Comparison of ENCODE assay signal across 15 cellular contexts in genomic region chr7:2412587-2413201, GRCh38. TPM values are rescaled to one million over a fixed set of nuclear protein-coding genes. Genes with fewer than 3 reads are reported as not detected.
A peak's percentile ranks its signal among the peaks of the same experiment; 100 is the strongest.
DNase-seq lines count a peak whose midpoint lies in the region; ATAC-seq and TF ChIP-seq lines count a peak whose summit lies in the region.
"Had no signal": no experiment of that assay in that cellular context is flagged by ENCODE, and none has a peak within 500 bp of the region (broad histone marks: within the 10 kb centered on the region; RNA-seq: fewer than 3 reads in every experiment).

No MANE protein-coding gene starts in this region.

- H3K27me3 Mint-ChIP-seq in activated T-helper 2 cell treated with anti-CD3 and anti-CD28 coated beads, Interferon-gamma antibody, Interleukin-2, Interleukin-4, amounts not matched to agents 10 μg/mL and 5 μg/mL and 100 μg/mL, durations not matched to agents 14 hours and 24 hours and 36 hours (ENCODE audit: low read depth), result no peaks in the 10 kb centered on the region
- peaks cover 8 to 16% (median 9%) of the 10 kb centered on the region in 3 donors for H3K27me3 Mint-ChIP-seq in immature natural killer cell (ENCODE audit: low read depth in 3 of 3)
- H3K27me3 Mint-ChIP-seq: activated B cell treated with CpG ODN at 0.5 μM for 24 hours had no signal

- H3K27ac ChIP-seq in GM23248 (no peak overlapping the region), stomach (peak overlapping the region; percentile 37 to 75 (median 69))
- H3K27ac ChIP-seq: SK-N-MC had no signal

- H3K9me3 Mint-ChIP-seq in activated T-helper 2 cell treated with anti-CD3 and anti-CD28 coated beads, Interferon-gamma antibody, Interleukin-2, Interleukin-4, amounts not matched to agents 10 μg/mL and 5 μg/mL and 100 μg/mL, durations not matched to agents 14 hours and 24 hours and 36 hours, result no peaks in the 10 kb centered on the region
- H3K9me3 Mint-ChIP-seq in immature natural killer cell, result no peaks in the 10 kb centered on the region
- H3K9me3 Mint-ChIP-seq: activated B cell treated with CpG ODN at 0.5 μM for 24 hours had no signal

- intact Hi-C loops in activated T-helper 2 cell treated with anti-CD3 and anti-CD28 coated beads, Interferon-gamma antibody, Interleukin-2, Interleukin-4, amounts not matched to agents 10 μg/mL and 5 μg/mL and 100 μg/mL, durations not matched to agents 14 hours and 24 hours and 36 hours (cut with micrococcal nuclease), result no loop called here
- intact Hi-C loops in stomach (cut with DNase I; ENCODE audit: low total_unique reads), result no loop called here

- in situ Hi-C loops in GM23248 (cut with MboI), result no loop called here

- H3K4me3 ChIP-seq in GM23248 (no peak overlapping the region), stomach (no peak overlapping the region)
- H3K4me3 ChIP-seq: SK-N-MC had no signal

- H3K9me3 ChIP-seq in GM23248 (ENCODE audit: low read depth) (no peaks in the 10 kb centered on the region), stomach (no peaks in the 10 kb centered on the region)

- H3K4me1 Mint-ChIP-seq in activated T-helper 2 cell treated with anti-CD3 and anti-CD28 coated beads, Interferon-gamma antibody, Interleukin-2, Interleukin-4, amounts not matched to agents 10 μg/mL and 5 μg/mL and 100 μg/mL, durations not matched to agents 14 hours and 24 hours and 36 hours (ENCODE audit: low read depth), result peaks cover 62% of the 10 kb centered on the region
- peaks cover 93 to 97% of the 10 kb centered on the region in 2 donors for H3K4me1 Mint-ChIP-seq in immature natural killer cell

- no peak for TF ChIP-seq POLR2A in stomach (IDR thresholded peaks at IDR 0.05)

- no peak for ATAC-seq in omental fat pad (ENCODE audit: low FRiP score)
- ATAC-seq: stimulated activated naive CD8-positive, alpha-beta T cell treated with anti-CD3 and anti-CD28 coated beads, Interleukin-15, Interleukin-2, amounts not matched to agents 100 U/mL and 50 U/mL, for 24 hours had no signal

- no peaks in the 10 kb centered on the region for H3K36me3 ChIP-seq in GM23248 (ENCODE audit: low read depth)
- no peaks in the 10 kb centered on the region for H3K36me3 ChIP-seq in stomach

- H3K4me1 ChIP-seq in GM23248 (ENCODE audit: insufficient read depth), result peaks cover 29% of the 10 kb centered on the region
- H3K4me1 ChIP-seq in stomach, result peaks cover 21 to 70% (median 53%) of the 10 kb centered on the region in 4 donors

- H3K9me2 ChIP-seq in GM23248 (ENCODE audit: insufficient read depth), result no peaks in the 10 kb centered on the region

- TF ChIP-seq CTCF in stomach (IDR thresholded peaks at IDR 0.05) (no peak), omental fat pad (IDR thresholded peaks at IDR 0.05) (no peak)

- no peak overlapping the region for H2AFZ ChIP-seq in GM23248

- H3K4me2 ChIP-seq in GM23248 (ENCODE audit: unreplicated experiment), result no peak overlapping the region

- peak; percentile 31 for DNase-seq in GM23248
- no peak for DNase-seq in activated T-helper 2 cell treated with anti-CD3 and anti-CD28 coated beads, Interferon-gamma antibody, Interleukin-2, Interleukin-4, amounts not matched to agents 10 μg/mL and 5 μg/mL and 100 μg/mL, durations not matched to agents 14 hours and 24 hours and 36 hours (ENCODE audit: low spot score)
- no peak for DNase-seq in immature natural killer cell
- DNase-seq in stomach, result no peak
- DNase-seq in cerebellar nuclear complex (lab: John Stamatoyannopoulos, UW), result no peak
- DNase-seq in hippocampal formation (lab: John Stamatoyannopoulos, UW), result no peak
- DNase-seq in NCI-H2081 (lab: John Stamatoyannopoulos, UW), result no peak
- no peak for DNase-seq in omental fat pad (ENCODE audit: low spot score)
- DNase-seq: activated B cell treated with CpG ODN at 0.5 μM for 24 hours; activated T-cell treated with anti-CD3 and anti-CD28 coated beads, Interleukin-2, amount 50 U/mL, for 1 hour; Karpas-422; NCI-H2029 treated with DMSO at 0.1 percent for 48 hours; stimulated activated CD4-positive, alpha-beta T cell treated with anti-CD3 and anti-CD28 coated beads, Interleukin-4, amount 100 ng/mL, for 24 hours; stimulated activated naive CD8-positive, alpha-beta T cell treated with anti-CD3 and anti-CD28 coated beads, Interleukin-15, Interleukin-2, amounts not matched to agents 100 U/mL and 50 U/mL, for 24 hours had no signal

- H3F3A ChIP-seq in GM23248 (ENCODE audit: insufficient read depth), result peaks cover 19% of the 10 kb centered on the region

- H3K27me3 ChIP-seq in GM23248 (replicated peaks; ENCODE audit: insufficient read depth) (no peaks in the 10 kb centered on the region), stomach (no peaks in the 10 kb centered on the region)

- peaks cover 40% of the 10 kb centered on the region for H3K36me3 Mint-ChIP-seq in activated T-helper 2 cell treated with anti-CD3 and anti-CD28 coated beads, Interferon-gamma antibody, Interleukin-2, Interleukin-4, amounts not matched to agents 10 μg/mL and 5 μg/mL and 100 μg/mL, durations not matched to agents 14 hours and 24 hours and 36 hours (ENCODE audit: low read depth)
- H3K36me3 Mint-ChIP-seq in immature natural killer cell, result peaks cover 7 to 25% (median 20%) of the 10 kb centered on the region in 3 donors

- peaks cover 71% of the 10 kb centered on the region for H3K79me2 ChIP-seq in GM23248 (ENCODE audit: insufficient read depth)

- H3K27ac Mint-ChIP-seq in activated T-helper 2 cell treated with anti-CD3 and anti-CD28 coated beads, Interferon-gamma antibody, Interleukin-2, Interleukin-4, amounts not matched to agents 10 μg/mL and 5 μg/mL and 100 μg/mL, durations not matched to agents 14 hours and 24 hours and 36 hours, result peak overlapping the region; percentile 13
- H3K27ac Mint-ChIP-seq in immature natural killer cell, result peak overlapping the region; percentile 87 to 98 (median 96)
- H3K27ac Mint-ChIP-seq: activated B cell treated with CpG ODN at 0.5 μM for 24 hours had no signal

- no peaks in the 10 kb centered on the region for H4K20me1 ChIP-seq in GM23248 (ENCODE audit: insufficient read depth)

- no peak overlapping the region for H3K4me3 Mint-ChIP-seq in activated T-helper 2 cell treated with anti-CD3 and anti-CD28 coated beads, Interferon-gamma antibody, Interleukin-2, Interleukin-4, amounts not matched to agents 10 μg/mL and 5 μg/mL and 100 μg/mL, durations not matched to agents 14 hours and 24 hours and 36 hours (ENCODE audit: low read depth)
- H3K4me3 Mint-ChIP-seq in immature natural killer cell, result peak overlapping the region; percentile 51 to 81 (median 67)
- H3K4me3 Mint-ChIP-seq: activated B cell treated with CpG ODN at 0.5 μM for 24 hours had no signal

- WGBS in GM23248 (ENCODE audit: low coverage in 1 of 2, low lambda C conversion rate in 2 of 2, missing lambda C conversion rate in 2 of 2), 2 experiments, result 44 to 51% methylated on average over 3 of the region's 3 CpGs
- WGBS in stomach, 5 donors, result 27 to 54% (median 44%) methylated on average over 3 of the region's 3 CpGs

- TF ChIP-seq EP300 in stomach (IDR thresholded peaks at IDR 0.05), result no peak

- H3K9ac ChIP-seq in GM23248, result no peak overlapping the region

RNA-seq across cellular contexts. Expression of gene CHST12, which starts 9.3 kb away (rescaled TPM):
- 9.0 and 10.6 TPM in 2 replicates for total RNA-seq in GM23248 (2014; rRNA removed; shearing (Covaris generic))
- polyA plus RNA-seq in GM23248 (2016; fragmentation: Nextera tagmentation; extraction: Ambion mirVana), result 33.7 and 36.8 TPM in 2 replicates
- 9.8 and 11.8 TPM in 2 replicates for total RNA-seq in activated T-helper 2 cell treated with anti-CD3 and anti-CD28 coated beads, Interferon-gamma antibody, Interleukin-2, Interleukin-4, amounts not matched to agents 10 μg/mL and 5 μg/mL and 100 μg/mL, durations not matched to agents 14 hours and 24 hours and 36 hours
- 100 to 1,000 TPM in 1 of 3 donors, 10 to 100 TPM in 2; 88.9 to 172 (median 93.4) TPM for polyA plus RNA-seq in immature natural killer cell
- total RNA-seq in stomach, result 10 to 100 TPM in 2 of 5 donors, 1 to 10 TPM in 3; 1.7 to 23.0 (median 8.5) TPM
- polyA plus RNA-seq in stomach, result 1 to 10 TPM; 1.8 to 6.6 (median 6.0) TPM
- total RNA-seq in omental fat pad, result 10 to 100 TPM in 3 of 4 donors, 1 to 10 TPM in 1; 7.9 to 18.3 (median 11.3) TPM

RNA-seq across cellular contexts. Expression of gene EIF3B, which starts 58.1 kb away (rescaled TPM):
- total RNA-seq in GM23248 (2014; rRNA removed; shearing (Covaris generic)), result 180 and 212 TPM in 2 replicates
- polyA plus RNA-seq in GM23248 (2016; fragmentation: Nextera tagmentation; extraction: Ambion mirVana) (79.5 and 82.5 TPM in 2 replicates), immature natural killer cell (100 to 1,000 TPM in 2 of 3 donors, 10 to 100 TPM in 1; 79.2 to 114 (median 112) TPM), stomach (10 to 100 TPM; 64.8 to 90.1 (median 88.3) TPM)
- 242 and 245 TPM in 2 replicates for total RNA-seq in activated T-helper 2 cell treated with anti-CD3 and anti-CD28 coated beads, Interferon-gamma antibody, Interleukin-2, Interleukin-4, amounts not matched to agents 10 μg/mL and 5 μg/mL and 100 μg/mL, durations not matched to agents 14 hours and 24 hours and 36 hours
- total RNA-seq in stomach (100 to 1,000 TPM; 115 to 373 (median 150) TPM), omental fat pad (100 to 1,000 TPM; 116 to 251 (median 122) TPM)
